In the genomic region with DNA sequence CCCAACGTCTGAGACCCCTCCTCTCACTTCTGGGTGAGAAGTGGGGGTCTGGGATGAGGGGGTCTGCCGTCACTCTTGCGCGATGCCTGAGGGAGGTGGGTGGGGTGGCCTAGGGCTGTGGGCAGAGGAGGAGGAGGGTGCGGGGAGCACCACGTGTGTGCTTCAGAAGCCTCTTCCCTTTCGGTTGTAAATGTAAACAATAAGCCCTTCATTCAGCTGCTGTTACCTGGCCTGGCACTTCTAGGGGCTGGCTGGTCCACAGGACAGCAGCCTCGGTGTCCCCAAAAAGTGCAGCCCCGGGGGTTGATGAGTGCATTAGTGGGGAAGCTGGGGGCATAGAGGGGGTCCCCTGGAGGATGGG, we compare ENCODE assay signal across 10 cellular contexts. TPM values are rescaled to one million over a fixed set of nuclear protein-coding genes. Genes with fewer than 3 reads are reported as not detected.
DNase-seq lines count a peak whose midpoint lies in the region; ATAC-seq and TF ChIP-seq lines count a peak whose summit lies in the region.
"Had no signal": no experiment of that assay in that cellular context is flagged by ENCODE, and none has a peak within 500 bp of the region (broad histone marks: within the 10 kb centered on the region; RNA-seq: fewer than 3 reads in every experiment).

No MANE protein-coding gene starts in this region.

- H3K36me3 ChIP-seq in iPS-15b (ENCODE audit: control insufficient read depth, insufficient read depth, low read length) (no peaks in the 10 kb centered on the region), WERI-Rb-1 (no peaks in the 10 kb centered on the region)

- H3K9ac ChIP-seq in iPS-15b (ENCODE audit: low read depth, low read length), result peak overlapping the region; percentile 65

- H3K4me1 ChIP-seq in iPS-15b (ENCODE audit: control insufficient read depth, insufficient read depth, low read length), result peaks cover 14% of the 10 kb centered on the region

- 0 out of 2 replicates have a peak, but pooled peaks cover 2% of the 10 kb centered on the region for H3K36me3 Mint-ChIP-seq in WTC11
- peaks cover 7% of the 10 kb centered on the region for H3K36me3 Mint-ChIP-seq in stimulated activated effector memory CD8-positive, alpha-beta T cell treated with anti-CD3 and anti-CD28 coated beads, Interleukin-12 subunit alpha, Interleukin-12 subunit beta, amount 100 ng/mL, for 72 hours

- H3K27me3 ChIP-seq in iPS-15b (ENCODE audit: control insufficient read depth, insufficient read depth, low read length) (no peaks in the 10 kb centered on the region), WERI-Rb-1 (ENCODE audit: insufficient read depth, low read depth, severe bottlenecking) (peaks cover 10% of the 10 kb centered on the region)
- H3K27me3 ChIP-seq: testis had no signal

- no peak overlapping the region for H3K27ac Mint-ChIP-seq in WTC11
- no peak overlapping the region for H3K27ac Mint-ChIP-seq in stimulated activated effector memory CD8-positive, alpha-beta T cell treated with anti-CD3 and anti-CD28 coated beads, Interleukin-12 subunit alpha, Interleukin-12 subunit beta, amount 100 ng/mL, for 72 hours

- TF ChIP-seq CTCF in WTC11 (IDR thresholded peaks at IDR 0.05) (no peak), WERI-Rb-1 (IDR thresholded peaks at IDR 0.05; ENCODE audit: low read depth, low read length) (no peak)

- DNase-seq in NCI-H146 (lab: John Stamatoyannopoulos, UW), result peak; percentile 16
- DNase-seq in NCI-H146 treated with DMSO at 0.1 percent for 48 hours (lab: John Stamatoyannopoulos, UW; ENCODE audit: unreplicated experiment), result no peak
- no peak for DNase-seq in WTC11 (ENCODE audit: low spot score)
- DNase-seq in stimulated activated effector memory CD8-positive, alpha-beta T cell treated with anti-CD3 and anti-CD28 coated beads, Interleukin-12 subunit alpha, Interleukin-12 subunit beta, amount 100 ng/mL, for 72 hours (ENCODE audit: low spot score in 2 of 2), result no peak
- DNase-seq in WERI-Rb-1, result no peak
- DNase-seq in NCI-H446 (lab: John Stamatoyannopoulos, UW), result no peak
- DNase-seq: testis had no signal

- no peaks in the 10 kb centered on the region for H3K9me3 Mint-ChIP-seq in WTC11
- H3K9me3 Mint-ChIP-seq in stimulated activated effector memory CD8-positive, alpha-beta T cell treated with anti-CD3 and anti-CD28 coated beads, Interleukin-12 subunit alpha, Interleukin-12 subunit beta, amount 100 ng/mL, for 72 hours, result no peaks in the 10 kb centered on the region

- H3K4me3 ChIP-seq in iPS-15b (ENCODE audit: low read depth, low read length), result peak overlapping the region; percentile 80
- no peak overlapping the region for H3K4me3 ChIP-seq in WERI-Rb-1 (ENCODE audit: low read depth, low read length)

- H3K9me3 ChIP-seq in iPS-15b (ENCODE audit: control insufficient read depth, insufficient read depth, low read length) (no peaks in the 10 kb centered on the region), WERI-Rb-1 (ENCODE audit: severe bottlenecking) (no peaks in the 10 kb centered on the region)
- H3K9me3 ChIP-seq: testis had no signal

- H3K4me3 Mint-ChIP-seq in WTC11, result peak overlapping the region; percentile 70
- peak overlapping the region; percentile 69 for H3K4me3 Mint-ChIP-seq in stimulated activated effector memory CD8-positive, alpha-beta T cell treated with anti-CD3 and anti-CD28 coated beads, Interleukin-12 subunit alpha, Interleukin-12 subunit beta, amount 100 ng/mL, for 72 hours

- POLR2A ChIA-PET in WTC11 (lab: Charles Lee), result no interaction called here

- H3K27me3 Mint-ChIP-seq in WTC11 (ENCODE audit: low read depth), result peaks cover 5% of the 10 kb centered on the region

- CTCF ChIA-PET in WTC11 (lab: Charles Lee), result interaction anchor here (0.6 to 7.8 kb wide), 9 partner anchors 10 to 115 kb away, joined by 3 to 108 read pairs (median 4); no protein-coding TSS in a partner anchor

- no peak for ATAC-seq in WTC11
- ATAC-seq in stimulated activated effector memory CD8-positive, alpha-beta T cell treated with anti-CD3 and anti-CD28 coated beads, Interleukin-12 subunit alpha, Interleukin-12 subunit beta, amount 100 ng/mL, for 72 hours, result no peak
- no peak for ATAC-seq in GM18909 (IDR thresholded peaks at IDR 0.05; ENCODE audit: poor library complexity, unreplicated experiment)

- H3K4me1 Mint-ChIP-seq in WTC11, result peaks cover 60% of the 10 kb centered on the region
- H3K4me1 Mint-ChIP-seq in stimulated activated effector memory CD8-positive, alpha-beta T cell treated with anti-CD3 and anti-CD28 coated beads, Interleukin-12 subunit alpha, Interleukin-12 subunit beta, amount 100 ng/mL, for 72 hours, result peaks cover 38% of the 10 kb centered on the region

- H3K27ac ChIP-seq in WERI-Rb-1, result no peak overlapping the region
- H3K27ac ChIP-seq: C4-2B had no signal

TF ChIP-seq in WTC11, 78 proteins besides CTCF, POLR2A, EP300 and RAD21 (continues in another document):
- TF ChIP-seq GRHL2 (CRISPR knock-in tag; IDR thresholded peaks at IDR 0.05; ENCODE audit: insufficient replicate concordance, severe bottlenecking) (no peak), JUN (CRISPR knock-in tag; IDR thresholded peaks at IDR 0.05) (no peak), MYBL2 (CRISPR knock-in tag; IDR thresholded peaks at IDR 0.05) (no peak), ZNF396 (CRISPR knock-in tag; IDR thresholded peaks at IDR 0.05; ENCODE audit: borderline replicate concordance) (no peak), ZNF317 (CRISPR knock-in tag; IDR thresholded peaks at IDR 0.05; ENCODE audit: borderline replicate concordance, low read depth) (no peak), KAT7 (CRISPR knock-in tag; IDR thresholded peaks at IDR 0.05; ENCODE audit: borderline replicate concordance) (no peak), FOXK1 (CRISPR knock-in tag; IDR thresholded peaks at IDR 0.05) (0 out of 2 replicates have a peak, but pooled peaks have one; percentile 26), ZNF263 (CRISPR knock-in tag; IDR thresholded peaks at IDR 0.05; ENCODE audit: low read depth) (peak; percentile 68; the same call in 1 of the 2 replicates), NFE2L1 (CRISPR knock-in tag; IDR thresholded peaks at IDR 0.05) (no peak), TCF7 (CRISPR knock-in tag; IDR thresholded peaks at IDR 0.05; ENCODE audit: low read depth) (no peak)
- TF ChIP-seq, protein P1, sequence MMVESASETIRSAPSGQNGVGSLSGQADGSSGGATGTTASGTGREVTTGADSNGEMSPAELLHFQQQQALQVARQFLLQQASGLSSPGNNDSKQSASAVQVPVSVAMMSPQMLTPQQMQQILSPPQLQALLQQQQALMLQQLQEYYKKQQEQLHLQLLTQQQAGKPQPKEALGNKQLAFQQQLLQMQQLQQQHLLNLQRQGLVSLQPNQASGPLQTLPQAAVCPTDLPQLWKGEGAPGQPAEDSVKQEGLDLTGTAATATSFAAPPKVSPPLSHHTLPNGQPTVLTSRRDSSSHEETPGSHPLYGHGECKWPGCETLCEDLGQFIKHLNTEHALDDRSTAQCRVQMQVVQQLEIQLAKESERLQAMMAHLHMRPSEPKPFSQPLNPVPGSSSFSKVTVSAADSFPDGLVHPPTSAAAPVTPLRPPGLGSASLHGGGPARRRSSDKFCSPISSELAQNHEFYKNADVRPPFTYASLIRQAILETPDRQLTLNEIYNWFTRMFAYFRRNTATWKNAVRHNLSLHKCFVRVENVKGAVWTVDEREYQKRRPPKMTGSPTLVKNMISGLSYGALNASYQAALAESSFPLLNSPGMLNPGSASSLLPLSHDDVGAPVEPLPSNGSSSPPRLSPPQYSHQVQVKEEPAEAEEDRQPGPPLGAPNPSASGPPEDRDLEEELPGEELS (CRISPR knock-in tag; IDR thresholded peaks at IDR 0.05), result no peak
- TF ChIP-seq, protein P2, sequence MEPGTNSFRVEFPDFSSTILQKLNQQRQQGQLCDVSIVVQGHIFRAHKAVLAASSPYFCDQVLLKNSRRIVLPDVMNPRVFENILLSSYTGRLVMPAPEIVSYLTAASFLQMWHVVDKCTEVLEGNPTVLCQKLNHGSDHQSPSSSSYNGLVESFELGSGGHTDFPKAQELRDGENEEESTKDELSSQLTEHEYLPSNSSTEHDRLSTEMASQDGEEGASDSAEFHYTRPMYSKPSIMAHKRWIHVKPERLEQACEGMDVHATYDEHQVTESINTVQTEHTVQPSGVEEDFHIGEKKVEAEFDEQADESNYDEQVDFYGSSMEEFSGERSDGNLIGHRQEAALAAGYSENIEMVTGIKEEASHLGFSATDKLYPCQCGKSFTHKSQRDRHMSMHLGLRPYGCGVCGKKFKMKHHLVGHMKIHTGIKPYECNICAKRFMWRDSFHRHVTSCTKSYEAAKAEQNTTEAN (CRISPR knock-in tag; IDR thresholded peaks at IDR 0.05), result no peak
- TF ChIP-seq, protein P3, sequence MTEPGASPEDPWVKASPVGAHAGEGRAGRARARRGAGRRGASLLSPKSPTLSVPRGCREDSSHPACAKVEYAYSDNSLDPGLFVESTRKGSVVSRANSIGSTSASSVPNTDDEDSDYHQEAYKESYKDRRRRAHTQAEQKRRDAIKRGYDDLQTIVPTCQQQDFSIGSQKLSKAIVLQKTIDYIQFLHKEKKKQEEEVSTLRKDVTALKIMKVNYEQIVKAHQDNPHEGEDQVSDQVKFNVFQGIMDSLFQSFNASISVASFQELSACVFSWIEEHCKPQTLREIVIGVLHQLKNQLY (CRISPR knock-in tag; IDR thresholded peaks at IDR 0.05), result no peak
- TF ChIP-seq, protein P4, sequence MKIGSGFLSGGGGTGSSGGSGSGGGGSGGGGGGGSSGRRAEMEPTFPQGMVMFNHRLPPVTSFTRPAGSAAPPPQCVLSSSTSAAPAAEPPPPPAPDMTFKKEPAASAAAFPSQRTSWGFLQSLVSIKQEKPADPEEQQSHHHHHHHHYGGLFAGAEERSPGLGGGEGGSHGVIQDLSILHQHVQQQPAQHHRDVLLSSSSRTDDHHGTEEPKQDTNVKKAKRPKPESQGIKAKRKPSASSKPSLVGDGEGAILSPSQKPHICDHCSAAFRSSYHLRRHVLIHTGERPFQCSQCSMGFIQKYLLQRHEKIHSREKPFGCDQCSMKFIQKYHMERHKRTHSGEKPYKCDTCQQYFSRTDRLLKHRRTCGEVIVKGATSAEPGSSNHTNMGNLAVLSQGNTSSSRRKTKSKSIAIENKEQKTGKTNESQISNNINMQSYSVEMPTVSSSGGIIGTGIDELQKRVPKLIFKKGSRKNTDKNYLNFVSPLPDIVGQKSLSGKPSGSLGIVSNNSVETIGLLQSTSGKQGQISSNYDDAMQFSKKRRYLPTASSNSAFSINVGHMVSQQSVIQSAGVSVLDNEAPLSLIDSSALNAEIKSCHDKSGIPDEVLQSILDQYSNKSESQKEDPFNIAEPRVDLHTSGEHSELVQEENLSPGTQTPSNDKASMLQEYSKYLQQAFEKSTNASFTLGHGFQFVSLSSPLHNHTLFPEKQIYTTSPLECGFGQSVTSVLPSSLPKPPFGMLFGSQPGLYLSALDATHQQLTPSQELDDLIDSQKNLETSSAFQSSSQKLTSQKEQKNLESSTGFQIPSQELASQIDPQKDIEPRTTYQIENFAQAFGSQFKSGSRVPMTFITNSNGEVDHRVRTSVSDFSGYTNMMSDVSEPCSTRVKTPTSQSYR (CRISPR knock-in tag; IDR thresholded peaks at IDR 0.05), result no peak

RNA-seq across cellular contexts. Expression of a gene that starts 1.4 kb away (rescaled TPM):
- total RNA-seq in WTC11 (2021), result 48.1 to 49.7 TPM (median 48.4 TPM) in 3 replicates

RNA-seq across cellular contexts. Expression of a gene that starts 36.4 kb away (rescaled TPM):
- 74.1 to 80.7 TPM (median 79.4 TPM) in 3 replicates for total RNA-seq in WTC11 (2021)
